ENCODE assay signal across 8 cellular contexts in genomic region chr13:27362064-27362751, GRCh38.
DNase-seq lines count a peak whose midpoint lies in the region; ATAC-seq and TF ChIP-seq lines count a peak whose summit lies in the region.

No MANE protein-coding gene starts in this region.

- no peaks in the 10 kb centered on the region for H3K36me3 ChIP-seq in PC-9 (ENCODE audit: low read depth)

- ATAC-seq in GM19397 (IDR thresholded peaks at IDR 0.05; ENCODE audit: unreplicated experiment) (peak; percentile 76), natural killer cell (peak; percentile 95 to 98 (median 98))
- ATAC-seq in stimulated activated memory B cell treated with anti-CD40 and anti-IgM and Interleukin-4, amounts not matched to agents 10 μg/mL and 1 μg/mL and 100 μg/mL, for 72 hours, result peak; percentile 95

- no peaks in the 10 kb centered on the region for H4K20me1 ChIP-seq in PC-9 (ENCODE audit: insufficient read depth)

- intact Hi-C loops in PC-9 (cut with micrococcal nuclease; ENCODE audit: unreplicated experiment) (loop anchor here (1.0 to 10.0 kb wide), 2 partner anchors 622 to 2003 kb away; no protein-coding TSS in a partner anchor), natural killer cell (cut with micrococcal nuclease) (loop anchor here (1.0 kb wide), 2 partner anchors 464 to 622 kb away; no protein-coding TSS in a partner anchor)

- DNase-seq in COLO668 (lab: John Stamatoyannopoulos, UW; ENCODE audit: unreplicated experiment) (peak; percentile 99), HUDEP-2 (lab: John Stamatoyannopoulos, UW; ENCODE audit: unreplicated experiment in 76 of 76) (peak in 74 of 76 experiments; percentile 17 to 85 (median 68)), PC-9 (peak; percentile 59 to 78), activated T-helper 1 cell treated with Interleukin-2 at 50 U/mL for 16 hours (ENCODE audit: low read depth) (peak; percentile 60), fibroblast of peridontal ligament (ENCODE audit: extremely low read depth) (peak; percentile 75), natural killer cell (peak; percentile 77)

- peak overlapping the region; percentile 71 for H3K4me2 ChIP-seq in PC-9

- no peak overlapping the region for H3K27ac ChIP-seq in PC-9

- peaks cover 4% of the 10 kb centered on the region; the same call in 1 of the 2 replicates for H3K27me3 ChIP-seq in PC-9 (ENCODE audit: insufficient read depth, low read depth)

- TF ChIP-seq CTCF in PC-9 (conservative IDR thresholded peaks at IDR 0.05) (peak; percentile 90), natural killer cell (IDR thresholded peaks at IDR 0.05) (peak; percentile 76)

- H3K4me1 ChIP-seq in PC-9 (replicated peaks; ENCODE audit: insufficient read depth), result no peaks in the 10 kb centered on the region; the same call in 1 of the 2 replicates

- no peaks in the 10 kb centered on the region for H3K9me3 ChIP-seq in PC-9 (ENCODE audit: insufficient read depth, low read depth)

- BruUV-seq in PC-9 (replicated peaks; lab: Mats Ljungman, UMichigan), result no TSS peak

- no peaks in the 10 kb centered on the region for H3K9me3 Mint-ChIP-seq in natural killer cell
- H3K9me3 Mint-ChIP-seq in stimulated activated memory B cell treated with anti-CD40 and anti-IgM and Interleukin-4, amounts not matched to agents 10 μg/mL and 1 μg/mL and 100 μg/mL, for 72 hours, result no peaks in the 10 kb centered on the region

- peak overlapping the region; percentile 61 for H2AFZ ChIP-seq in PC-9

- no peaks in the 10 kb centered on the region for H3K9me2 ChIP-seq in PC-9 (ENCODE audit: insufficient read depth)

- peaks cover 0 to 12% of the 10 kb centered on the region in 2 donors for H3K4me1 Mint-ChIP-seq in natural killer cell
- peaks cover 12% of the 10 kb centered on the region for H3K4me1 Mint-ChIP-seq in stimulated activated memory B cell treated with anti-CD40 and anti-IgM and Interleukin-4, amounts not matched to agents 10 μg/mL and 1 μg/mL and 100 μg/mL, for 72 hours

- no peaks in the 10 kb centered on the region for H3K36me3 Mint-ChIP-seq in natural killer cell
- no peaks in the 10 kb centered on the region for H3K36me3 Mint-ChIP-seq in stimulated activated memory B cell treated with anti-CD40 and anti-IgM and Interleukin-4, amounts not matched to agents 10 μg/mL and 1 μg/mL and 100 μg/mL, for 72 hours

- CTCF ChIA-PET in PC-9 (lab: Charles Lee), result interaction anchor here (0.5 to 1.2 kb wide), 11 partner anchors 10 to 1374 kb away, joined by 3 to 12 read pairs (median 5); no protein-coding TSS in a partner anchor

- no peaks in the 10 kb centered on the region for H3F3A ChIP-seq in PC-9 (ENCODE audit: insufficient read depth, low read depth)

- H3K4me3 Mint-ChIP-seq in natural killer cell, result peak overlapping the region; percentile 53
- H3K4me3 Mint-ChIP-seq in stimulated activated memory B cell treated with anti-CD40 and anti-IgM and Interleukin-4, amounts not matched to agents 10 μg/mL and 1 μg/mL and 100 μg/mL, for 72 hours, result peak overlapping the region; percentile 46

- H3K27ac Mint-ChIP-seq in natural killer cell, result no peak overlapping the region
- no peak overlapping the region for H3K27ac Mint-ChIP-seq in stimulated activated memory B cell treated with anti-CD40 and anti-IgM and Interleukin-4, amounts not matched to agents 10 μg/mL and 1 μg/mL and 100 μg/mL, for 72 hours

- H3K27me3 Mint-ChIP-seq in natural killer cell (ENCODE audit: low read depth in 2 of 2), result peaks cover 9 to 23% of the 10 kb centered on the region in 2 donors
- H3K27me3 Mint-ChIP-seq in stimulated activated memory B cell treated with anti-CD40 and anti-IgM and Interleukin-4, amounts not matched to agents 10 μg/mL and 1 μg/mL and 100 μg/mL, for 72 hours, result peaks cover 50% of the 10 kb centered on the region

- H3K79me2 ChIP-seq in PC-9 (ENCODE audit: low read depth), result no peaks in the 10 kb centered on the region

- POLR2A ChIA-PET in PC-9 (lab: Charles Lee; ENCODE audit: unreplicated experiment), result interaction anchor here (0.7 kb wide), 1 partner anchor 1309 kb away, joined by 4 read pairs; no protein-coding TSS in a partner anchor

- peak overlapping the region; percentile 33; the same call in 1 of the 2 replicates for H3K4me3 ChIP-seq in PC-9
